In genomic region chr7:30562498-30562897, GRCh38 we compare ENCODE assay signal across 1 cellular context.
TF ChIP-seq lines count a peak whose summit lies in the region.

No MANE protein-coding gene starts in this region.

TF ChIP-seq in K562, 482 proteins besides CTCF, POLR2A, EP300 and RAD21 (continued from another document):
- TF ChIP-seq NFIC (IDR thresholded peaks at IDR 0.05) (peak; percentile 93), KDM1A (IDR thresholded peaks at IDR 0.05) (no peak), YY1 (IDR thresholded peaks at IDR 0.05; ENCODE audit: borderline replicate concordance in 1 of 3, control insufficient read depth in 1 of 3, extremely low read depth in 1 of 3, insufficient read depth in 3 of 3, insufficient read length in 1 of 3, insufficient replicate concordance in 2 of 3, low read depth in 1 of 3, low read length in 2 of 3) (no peak), ZNF766 (CRISPR knock-in tag; conservative IDR thresholded peaks at IDR 0.05) (0 out of 2 replicates have a peak, but pooled peaks have one; percentile 32), ZNF764 (CRISPR knock-in tag; IDR thresholded peaks at IDR 0.05; ENCODE audit: low read depth) (no peak), CCNT2 (IDR thresholded peaks at IDR 0.05; ENCODE audit: borderline replicate concordance, extremely low read depth, insufficient read length, low read depth, low read length) (no peak), FIP1L1 (IDR thresholded peaks at IDR 0.05; ENCODE audit: low read depth, low read length, poor library complexity, severe bottlenecking) (no peak), ESRRB (CRISPR knock-in tag; IDR thresholded peaks at IDR 0.05; ENCODE audit: borderline replicate concordance) (no peak), CBFA2T2 (conservative IDR thresholded peaks at IDR 0.05) (peak; percentile 19; the same call in 1 of the 2 replicates), KAT8 (IDR thresholded peaks at IDR 0.05; ENCODE audit: low read depth) (no peak), RBFOX2 (IDR thresholded peaks at IDR 0.05; ENCODE audit: low read depth, low read length) (no peak), ZNF431 (CRISPR knock-in tag; IDR thresholded peaks at IDR 0.05) (no peak), CREB1 (IDR thresholded peaks at IDR 0.05) (no peak), CREB1 (CRISPR knock-in tag; IDR thresholded peaks at IDR 0.05) (no peak), MLLT1 (IDR thresholded peaks at IDR 0.05) (no peak), SMARCB1 (IDR thresholded peaks at IDR 0.05; ENCODE audit: insufficient read length, low read depth) (no peak), SMAD4 (CRISPR knock-in tag; conservative IDR thresholded peaks at IDR 0.05) (no peak), SMAD1 (IDR thresholded peaks at IDR 0.05; ENCODE audit: low read depth, low read length, partially characterized antibody) (no peak), ZBTB26 (CRISPR knock-in tag; IDR thresholded peaks at IDR 0.05) (no peak), HOXB6 (CRISPR knock-in tag; IDR thresholded peaks at IDR 0.05; ENCODE audit: borderline replicate concordance) (no peak), IRF2 (CRISPR knock-in tag; IDR thresholded peaks at IDR 0.05) (no peak), CBFA2T3 (IDR thresholded peaks at IDR 0.05) (peak; percentile 55), POLR2AphosphoS2 (IDR thresholded peaks at IDR 0.05; ENCODE audit: low read length) (no peak), TCF3 (CRISPR knock-in tag; IDR thresholded peaks at IDR 0.05) (peak; percentile 47; the same call in 1 of the 2 replicates)
